Comparison of ENCODE assay signal across 24 cellular contexts in genomic region chr6:100305237-100305869, GRCh38.
A peak's percentile ranks its signal among the peaks of the same experiment; 100 is the strongest.
DNase-seq lines count a peak whose midpoint lies in the region; ATAC-seq, FAIRE-seq and TF ChIP-seq lines count a peak whose summit lies in the region.
"Had no signal": no experiment of that assay in that cellular context is flagged by ENCODE, and none has a peak within 500 bp of the region (broad histone marks: within the 10 kb centered on the region; RNA-seq: fewer than 3 reads in every experiment).

No MANE protein-coding gene starts in this region.

- H3K4me3 ChIP-seq in endothelial cell of umbilical vein (replicated peaks in 1 of 3; ENCODE audit: insufficient read depth in 1 of 3, low read depth in 1 of 3, low read length in 3 of 3), result no peak overlapping the region
- H3K4me3 ChIP-seq: BLaER1, GM23248 had no signal

- no peaks in the 10 kb centered on the region for H3K9me3 Mint-ChIP-seq in osteocyte (ENCODE audit: unreplicated experiment)
- no peaks in the 10 kb centered on the region for H3K9me3 Mint-ChIP-seq in activated CD8-positive, alpha-beta memory T cell treated with anti-CD3 and anti-CD28 coated beads, Interleukin-2, amount 10 ng/mL, durations not matched to agents 7 days and 5 days (ENCODE audit: low read depth)
- H3K9me3 Mint-ChIP-seq: CD4-positive, CD25-positive, alpha-beta regulatory T cell; H9 had no signal

- no peaks in the 10 kb centered on the region for H3K9me1 ChIP-seq in endothelial cell of umbilical vein (replicated peaks; ENCODE audit: control insufficient read depth, extremely low read depth, insufficient read depth, low read length)

- FAIRE-seq in endothelial cell of umbilical vein (lab: Jason Lieb, UNC), result no peak
- FAIRE-seq: A204.1, GM18507 had no signal

- no TSS peak for BruUV-seq in endothelial cell of umbilical vein (replicated peaks; lab: Mats Ljungman, UMichigan)

- no peak overlapping the region for H3K27ac ChIP-seq in endothelial cell of umbilical vein (ENCODE audit: insufficient read depth, low read depth, low read length)
- H3K27ac ChIP-seq: BLaER1, GM23248, HL-60, RWPE1 had no signal

- H2AFZ ChIP-seq in endothelial cell of umbilical vein (ENCODE audit: low read depth, low read length), result peak overlapping the region; percentile 68
- H2AFZ ChIP-seq: GM23248 had no signal

- H3K36me3 Mint-ChIP-seq in osteocyte (ENCODE audit: unreplicated experiment), result peaks cover 2% of the 10 kb centered on the region
- no peaks in the 10 kb centered on the region for H3K36me3 Mint-ChIP-seq in activated CD8-positive, alpha-beta memory T cell treated with anti-CD3 and anti-CD28 coated beads, Interleukin-2, amount 10 ng/mL, durations not matched to agents 7 days and 5 days
- H3K36me3 Mint-ChIP-seq: CD4-positive, CD25-positive, alpha-beta regulatory T cell had no signal

- no peaks in the 10 kb centered on the region for H3K36me3 ChIP-seq in endothelial cell of umbilical vein (ENCODE audit: control insufficient read depth in 2 of 2, extremely low read depth in 1 of 2, insufficient read depth in 2 of 2, low read length in 2 of 2)
- H3K36me3 ChIP-seq: BLaER1 had no signal

- no peaks in the 10 kb centered on the region for H3K27me3 Mint-ChIP-seq in osteocyte (ENCODE audit: unreplicated experiment)
- H3K27me3 Mint-ChIP-seq in activated CD8-positive, alpha-beta memory T cell treated with anti-CD3 and anti-CD28 coated beads, Interleukin-2, amount 10 ng/mL, durations not matched to agents 7 days and 5 days, result peaks cover 26% of the 10 kb centered on the region

- H3K4me3 Mint-ChIP-seq in osteocyte (ENCODE audit: unreplicated experiment), result no peak overlapping the region
- H3K4me3 Mint-ChIP-seq in activated CD8-positive, alpha-beta memory T cell treated with anti-CD3 and anti-CD28 coated beads, Interleukin-2, amount 10 ng/mL, durations not matched to agents 7 days and 5 days, result no peak overlapping the region
- H3K4me3 Mint-ChIP-seq: CD4-positive, CD25-positive, alpha-beta regulatory T cell; H9 had no signal

- no peaks in the 10 kb centered on the region for H3K27me3 ChIP-seq in endothelial cell of umbilical vein (ENCODE audit: control insufficient read depth in 2 of 2, insufficient read depth in 2 of 2, low read length in 2 of 2)
- H3K27me3 ChIP-seq: BLaER1 had no signal

- no peaks in the 10 kb centered on the region for H3K79me2 ChIP-seq in endothelial cell of umbilical vein (ENCODE audit: control insufficient read depth, insufficient read depth, low read length)

- H3K4me1 Mint-ChIP-seq in osteocyte (ENCODE audit: unreplicated experiment), result peaks cover 43% of the 10 kb centered on the region
- no peaks in the 10 kb centered on the region for H3K4me1 Mint-ChIP-seq in activated CD8-positive, alpha-beta memory T cell treated with anti-CD3 and anti-CD28 coated beads, Interleukin-2, amount 10 ng/mL, durations not matched to agents 7 days and 5 days

- H3K4me2 ChIP-seq in endothelial cell of umbilical vein (ENCODE audit: insufficient read depth, low read length), result no peak overlapping the region
- H3K4me2 ChIP-seq: BLaER1 had no signal

- intact Hi-C loops in endothelial cell of umbilical vein (cut with micrococcal nuclease), result no loop called here

- TF ChIP-seq CTCF in endothelial cell of umbilical vein (IDR thresholded peaks at IDR 0.05; ENCODE audit: extremely low read depth in 1 of 2, insufficient read depth in 1 of 2, low read depth in 1 of 2, low read length in 2 of 2) (no peak), osteocyte (IDR thresholded peaks at IDR 0.05) (no peak)

- DNase-seq in HEK293T (ENCODE audit: extremely low spot score) (peak; percentile 26), NCI-H69 (lab: John Stamatoyannopoulos, UW) (peak; percentile 39), endothelial cell of umbilical vein (ENCODE audit: low read depth, low spot score) (peak; percentile 14), osteocyte (ENCODE audit: extremely low spot score, unreplicated experiment) (no peak), NCI-H146 (lab: John Stamatoyannopoulos, UW) (no peak), DMS 273 (lab: John Stamatoyannopoulos, UW; ENCODE audit: unreplicated experiment) (no peak)
- no peak for DNase-seq in activated CD8-positive, alpha-beta memory T cell treated with anti-CD3 and anti-CD28 coated beads, Interleukin-2, amount 10 ng/mL, durations not matched to agents 7 days and 5 days
- DNase-seq: CD4-positive, CD25-positive, alpha-beta regulatory T cell; GM23248; H9; Karpas-422; NCI-H1105; NCI-H1436 treated with DMSO at 0.1 percent for 48 hours; NCI-H1930; NCI-H2107; NCI-H446 treated with DMSO at 0.1 percent for 48 hours; NCI-H526 treated with DMSO at 0.1 percent for 48 hours; SHP77 had no signal

- POLR2A ChIA-PET in HEK293T (lab: Yijun Ruan, JAX) (interaction anchor here (1.3 kb wide), 1 partner anchor 159 kb away, joined by 4 read pairs; the partner anchor contains the start of gene SIM1), endothelial cell of umbilical vein (lab: Charles Lee) (no interaction called here)

- dilution Hi-C loops in endothelial cell of umbilical vein (cut with MboI; ENCODE audit: extremely low pct_ligation_motif_present, low sequenced_read_pairs), result no loop called here

- peak overlapping the region; percentile 56 for H3K27ac Mint-ChIP-seq in osteocyte (ENCODE audit: unreplicated experiment)
- H3K27ac Mint-ChIP-seq in activated CD8-positive, alpha-beta memory T cell treated with anti-CD3 and anti-CD28 coated beads, Interleukin-2, amount 10 ng/mL, durations not matched to agents 7 days and 5 days, result no peak overlapping the region
- H3K27ac Mint-ChIP-seq: CD4-positive, CD25-positive, alpha-beta regulatory T cell; H9 had no signal

- no peak for TF ChIP-seq POLR2A in endothelial cell of umbilical vein (IDR thresholded peaks at IDR 0.05; ENCODE audit: low read depth, low read length)

- no peak for ATAC-seq in activated CD8-positive, alpha-beta memory T cell treated with anti-CD3 and anti-CD28 coated beads, Interleukin-2, amount 10 ng/mL, durations not matched to agents 7 days and 5 days
- no peak for ATAC-seq in HG03354 (IDR thresholded peaks at IDR 0.05; ENCODE audit: poor library complexity, severe bottlenecking, unreplicated experiment)

- H3K9ac ChIP-seq in endothelial cell of umbilical vein (replicated peaks; ENCODE audit: extremely low read depth, insufficient read depth, low read length), result no peak overlapping the region
- H3K9ac ChIP-seq: BLaER1, GM23248 had no signal

- no peaks in the 10 kb centered on the region for H4K20me1 ChIP-seq in endothelial cell of umbilical vein (replicated peaks; ENCODE audit: control insufficient read depth, extremely low read depth, insufficient read depth, low read length)
- H4K20me1 ChIP-seq: BLaER1 had no signal

- H3K4me1 ChIP-seq in endothelial cell of umbilical vein (ENCODE audit: control insufficient read depth, extremely low read depth, insufficient read depth, low read length), result peaks cover 33% of the 10 kb centered on the region
- H3K4me1 ChIP-seq: BLaER1 had no signal

- CTCF ChIA-PET in HEK293T (lab: Yijun Ruan, JAX), result interaction anchor here (0.6 kb wide), 2 partner anchors 38 to 61 kb away, joined by 3 read pairs; no protein-coding TSS in a partner anchor
- CTCF ChIA-PET in endothelial cell of umbilical vein (lab: Charles Lee), result interaction anchor here (0.7 to 2.3 kb wide), 11 partner anchors 13 to 198 kb away, joined by 3 to 10 read pairs (median 4); no protein-coding TSS in a partner anchor
- CTCF ChIA-PET in activated CD8-positive, alpha-beta memory T cell treated with anti-CD3 and anti-CD28 coated beads, Interleukin-2, amount 10 ng/mL, durations not matched to agents 7 days and 5 days (lab: Charles Lee), result no interaction called here

- no peaks in the 10 kb centered on the region for H3K9me3 ChIP-seq in endothelial cell of umbilical vein (replicated peaks; ENCODE audit: control insufficient read depth, insufficient read depth, low read length)
- H3K9me3 ChIP-seq: BLaER1 had no signal

TF ChIP-seq in HEK293T, 16 proteins besides CTCF, POLR2A, EP300 and RAD21:
- peak; percentile 50; the same call in 1 of the 2 replicates for TF ChIP-seq BHLHE40 (IDR thresholded peaks at IDR 0.05; ENCODE audit: borderline replicate concordance)
- peak; percentile 97 for TF ChIP-seq PKNOX1 (IDR thresholded peaks at IDR 0.05)
- no peak for TF ChIP-seq FOXA1 (IDR thresholded peaks at IDR 0.05)
- no peak for TF ChIP-seq SUZ12 (IDR thresholded peaks at IDR 0.05)
- peak; percentile 95 for TF ChIP-seq CTBP1 (IDR thresholded peaks at IDR 0.05; ENCODE audit: borderline replicate concordance)
- no peak for TF ChIP-seq SP1 (IDR thresholded peaks at IDR 0.05)
- no peak for TF ChIP-seq L3MBTL2 (conservative IDR thresholded peaks at IDR 0.05)
- TF ChIP-seq NFRKB (IDR thresholded peaks at IDR 0.05), result no peak

TF ChIP-seq in endothelial cell of umbilical vein, 7 proteins besides CTCF, POLR2A, EP300 and RAD21:
- no peak for TF ChIP-seq MYC (IDR thresholded peaks at IDR 0.05; ENCODE audit: low read depth, low read length)
- TF ChIP-seq GATA2 (IDR thresholded peaks at IDR 0.05; ENCODE audit: insufficient read depth, insufficient read length, low read depth, low read length), result no peak
- TF ChIP-seq FOS (IDR thresholded peaks at IDR 0.05; ENCODE audit: borderline replicate concordance, insufficient read depth, low read length), result no peak
- TF ChIP-seq EZH2 (IDR thresholded peaks at IDR 0.05; ENCODE audit: borderline replicate concordance, low read depth, low read length, severe bottlenecking), result no peak
- TF ChIP-seq POLR2AphosphoS5 (IDR thresholded peaks at IDR 0.05; ENCODE audit: insufficient read depth, low read depth, low read length), result no peak
- no peak for TF ChIP-seq JUN (IDR thresholded peaks at IDR 0.05; ENCODE audit: borderline replicate concordance, insufficient read depth, insufficient read length, low read depth)
- TF ChIP-seq MAX (IDR thresholded peaks at IDR 0.05; ENCODE audit: insufficient read depth, insufficient read length), result no peak

Comparison
In these comparisons a context has a peak if more than half of its experiments do, and no peak if none do; other contexts are left out.
1. DNase-seq: peak in HEK293T (single experiment), NCI-H69 (single experiment) and endothelial cell of umbilical vein (single experiment); none in osteocyte (single experiment), activated CD8-positive, alpha-beta memory T cell treated with anti-CD3 and anti-CD28 coated beads, Interleukin-2, amount 10 ng/mL, durations not matched to agents 7 days and 5 days (single experiment), NCI-H146 (single experiment) and DMS 273 (single experiment).